In genomic region chr22:38733329-38734202, GRCh38 we compare ENCODE assay signal across 8 cellular contexts. TPM values are rescaled to one million over a fixed set of nuclear protein-coding genes. Genes with fewer than 3 reads are reported as not detected.
A peak's percentile ranks its signal among the peaks of the same experiment; 100 is the strongest.
DNase-seq lines count a peak whose midpoint lies in the region; ATAC-seq and TF ChIP-seq lines count a peak whose summit lies in the region.

No MANE protein-coding gene starts in this region.

- H3K27me3 ChIP-seq in neutrophil, result no peaks in the 10 kb centered on the region

- H3K9me3 Mint-ChIP-seq in activated T-helper 2 cell treated with anti-CD3 and anti-CD28 coated beads, Interferon-gamma antibody, Interleukin-2, Interleukin-4, amounts not matched to agents 10 μg/mL and 5 μg/mL and 100 μg/mL, durations not matched to agents 14 hours and 24 hours and 36 hours, result no peaks in the 10 kb centered on the region

- H3K4me1 ChIP-seq in neutrophil (ENCODE audit: control insufficient read depth in 1 of 2, insufficient read depth in 1 of 2, low read depth in 1 of 2, low read length in 1 of 2), result peaks cover 11 to 12% of the 10 kb centered on the region in 2 experiments

- H3K4me3 ChIP-seq in fibroblast of villous mesenchyme (ENCODE audit: low read depth, low read length) (no peak overlapping the region), neutrophil (ENCODE audit: low read depth in 1 of 2, low read length in 1 of 2) (no peak overlapping the region)

- peak; percentile 78 for TF ChIP-seq CTCF in fibroblast of villous mesenchyme (IDR thresholded peaks at IDR 0.05; ENCODE audit: insufficient read depth, low read depth, low read length)
- TF ChIP-seq CTCF in neutrophil (IDR thresholded peaks at IDR 0.05), result peak; percentile 68

- peaks cover 16% of the 10 kb centered on the region for H3K4me1 Mint-ChIP-seq in activated T-helper 2 cell treated with anti-CD3 and anti-CD28 coated beads, Interferon-gamma antibody, Interleukin-2, Interleukin-4, amounts not matched to agents 10 μg/mL and 5 μg/mL and 100 μg/mL, durations not matched to agents 14 hours and 24 hours and 36 hours (ENCODE audit: low read depth)

- DNase-seq in NCI-H748 (lab: John Stamatoyannopoulos, UW; ENCODE audit: unreplicated experiment) (peak; percentile 6), NCI-H748 treated with DMSO at 0.1 percent for 48 hours (lab: John Stamatoyannopoulos, UW) (no peak), NCI-H345 (lab: John Stamatoyannopoulos, UW) (peak; percentile 45), fibroblast of villous mesenchyme (ENCODE audit: low read depth) (peak; percentile 50), NCI-H187 treated with DMSO at 0.1 percent for 48 hours (lab: John Stamatoyannopoulos, UW) (no peak)
- no peak for DNase-seq in activated T-helper 2 cell treated with anti-CD3 and anti-CD28 coated beads, Interferon-gamma antibody, Interleukin-2, Interleukin-4, amounts not matched to agents 10 μg/mL and 5 μg/mL and 100 μg/mL, durations not matched to agents 14 hours and 24 hours and 36 hours (ENCODE audit: low spot score)

- no peaks in the 10 kb centered on the region for H3K9me3 ChIP-seq in neutrophil

- no peak overlapping the region for H3K4me3 Mint-ChIP-seq in activated T-helper 2 cell treated with anti-CD3 and anti-CD28 coated beads, Interferon-gamma antibody, Interleukin-2, Interleukin-4, amounts not matched to agents 10 μg/mL and 5 μg/mL and 100 μg/mL, durations not matched to agents 14 hours and 24 hours and 36 hours (ENCODE audit: low read depth)

- no peaks in the 10 kb centered on the region for H3K27me3 Mint-ChIP-seq in activated T-helper 2 cell treated with anti-CD3 and anti-CD28 coated beads, Interferon-gamma antibody, Interleukin-2, Interleukin-4, amounts not matched to agents 10 μg/mL and 5 μg/mL and 100 μg/mL, durations not matched to agents 14 hours and 24 hours and 36 hours (ENCODE audit: low read depth)

- ATAC-seq in GM21786 (IDR thresholded peaks at IDR 0.05; ENCODE audit: unreplicated experiment), result no peak

- peaks cover 100% of the 10 kb centered on the region for H3K36me3 ChIP-seq in neutrophil

- peak overlapping the region; percentile 58 for H3K27ac Mint-ChIP-seq in activated T-helper 2 cell treated with anti-CD3 and anti-CD28 coated beads, Interferon-gamma antibody, Interleukin-2, Interleukin-4, amounts not matched to agents 10 μg/mL and 5 μg/mL and 100 μg/mL, durations not matched to agents 14 hours and 24 hours and 36 hours

- peaks cover 89% of the 10 kb centered on the region for H3K36me3 Mint-ChIP-seq in activated T-helper 2 cell treated with anti-CD3 and anti-CD28 coated beads, Interferon-gamma antibody, Interleukin-2, Interleukin-4, amounts not matched to agents 10 μg/mL and 5 μg/mL and 100 μg/mL, durations not matched to agents 14 hours and 24 hours and 36 hours (ENCODE audit: low read depth)

- intact Hi-C loops in activated T-helper 2 cell treated with anti-CD3 and anti-CD28 coated beads, Interferon-gamma antibody, Interleukin-2, Interleukin-4, amounts not matched to agents 10 μg/mL and 5 μg/mL and 100 μg/mL, durations not matched to agents 14 hours and 24 hours and 36 hours (cut with micrococcal nuclease), result loop anchor here (2.0 kb wide), 1 partner anchor 21 kb away; the partner anchor contains the start of gene SUN2

- H3K27ac ChIP-seq in neutrophil, result peak overlapping the region; percentile 79

RNA-seq across cellular contexts. Expression of gene SUN2, which starts 22.2 kb away (rescaled TPM):
- total RNA-seq in activated T-helper 2 cell treated with anti-CD3 and anti-CD28 coated beads, Interferon-gamma antibody, Interleukin-2, Interleukin-4, amounts not matched to agents 10 μg/mL and 5 μg/mL and 100 μg/mL, durations not matched to agents 14 hours and 24 hours and 36 hours, result 121 and 123 TPM in 2 replicates
- total RNA-seq in fibroblast of villous mesenchyme, result 64.3 and 99.9 TPM in 2 replicates

RNA-seq across cellular contexts. Expression of gene GTPBP1, which starts 27.8 kb away (rescaled TPM):
- 101 and 106 TPM in 2 replicates for total RNA-seq in activated T-helper 2 cell treated with anti-CD3 and anti-CD28 coated beads, Interferon-gamma antibody, Interleukin-2, Interleukin-4, amounts not matched to agents 10 μg/mL and 5 μg/mL and 100 μg/mL, durations not matched to agents 14 hours and 24 hours and 36 hours
- total RNA-seq in fibroblast of villous mesenchyme, result 31.2 and 35.4 TPM in 2 replicates

RNA-seq across cellular contexts. Expression of gene JOSD1, which starts 32.8 kb away (rescaled TPM):
- total RNA-seq in activated T-helper 2 cell treated with anti-CD3 and anti-CD28 coated beads, Interferon-gamma antibody, Interleukin-2, Interleukin-4, amounts not matched to agents 10 μg/mL and 5 μg/mL and 100 μg/mL, durations not matched to agents 14 hours and 24 hours and 36 hours, result 101 and 105 TPM in 2 replicates
- total RNA-seq in fibroblast of villous mesenchyme, result 53.5 and 62.2 TPM in 2 replicates

RNA-seq across cellular contexts. Expression of gene TOMM22, which starts 51.8 kb away (rescaled TPM):
- 128 and 138 TPM in 2 replicates for total RNA-seq in activated T-helper 2 cell treated with anti-CD3 and anti-CD28 coated beads, Interferon-gamma antibody, Interleukin-2, Interleukin-4, amounts not matched to agents 10 μg/mL and 5 μg/mL and 100 μg/mL, durations not matched to agents 14 hours and 24 hours and 36 hours
- 60.6 and 88.9 TPM in 2 replicates for total RNA-seq in fibroblast of villous mesenchyme

Comparison
In these comparisons a context has a peak if more than half of its experiments do, and no peak if none do; other contexts are left out.
1. DNase-seq: peak in NCI-H748 (single experiment), NCI-H345 (single experiment) and fibroblast of villous mesenchyme (single experiment); none in NCI-H748 treated with DMSO at 0.1 percent for 48 hours (single experiment), activated T-helper 2 cell treated with anti-CD3 and anti-CD28 coated beads, Interferon-gamma antibody, Interleukin-2, Interleukin-4, amounts not matched to agents 10 μg/mL and 5 μg/mL and 100 μg/mL, durations not matched to agents 14 hours and 24 hours and 36 hours (single experiment) and NCI-H187 treated with DMSO at 0.1 percent for 48 hours (single experiment).